In the genomic region with DNA sequence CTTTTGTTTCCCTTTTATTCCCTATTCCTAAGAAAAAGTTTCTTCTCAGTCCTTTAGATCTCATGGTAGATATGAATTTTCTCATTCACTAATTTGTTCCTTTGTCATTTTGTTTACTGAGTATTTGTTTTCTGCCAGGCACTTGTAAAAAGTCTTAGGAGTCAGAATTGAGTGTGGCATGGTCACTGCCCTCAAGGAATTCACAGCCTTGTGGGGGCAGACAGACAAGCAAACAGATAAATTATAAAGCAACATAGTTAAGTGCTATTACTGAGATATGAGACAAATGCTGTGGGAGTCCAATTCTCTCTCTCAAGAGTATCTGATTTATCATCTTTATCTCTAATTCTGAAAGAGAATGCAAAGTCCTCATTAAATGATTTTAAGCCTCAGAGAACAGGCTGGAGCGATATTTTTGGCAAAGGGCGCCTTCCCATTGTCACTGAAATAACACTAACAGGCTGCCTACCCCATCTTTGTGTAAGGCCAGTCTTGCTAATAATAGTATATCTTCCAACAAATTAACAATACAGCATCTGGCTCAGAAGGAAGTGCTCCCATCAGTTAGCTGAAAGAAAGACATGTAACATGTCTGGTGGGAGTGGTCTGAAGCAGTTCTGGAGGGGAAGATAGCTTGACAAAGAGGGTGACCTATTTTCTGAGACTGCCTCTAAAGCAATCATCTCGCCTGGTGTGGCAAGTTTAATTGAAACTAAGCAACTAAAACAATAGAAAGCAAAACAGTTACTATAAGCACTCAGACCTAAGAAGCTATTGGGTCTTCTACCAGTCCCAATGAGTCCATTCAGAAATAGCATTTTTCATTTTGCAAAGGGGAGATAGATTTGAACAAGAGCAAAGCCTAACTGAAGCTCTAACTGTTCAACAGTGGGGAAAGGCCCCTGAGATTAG, we compare ENCODE assay signal across 23 cellular contexts.
DNase-seq lines count a peak whose midpoint lies in the region; ATAC-seq, FAIRE-seq and TF ChIP-seq lines count a peak whose summit lies in the region.
"Had no signal": no experiment of that assay in that cellular context is flagged by ENCODE, and none has a peak within 500 bp of the region (broad histone marks: within the 10 kb centered on the region; RNA-seq: fewer than 3 reads in every experiment).

No MANE protein-coding gene starts in this region.

- POLR2A ChIA-PET in HepG2 (lab: Yijun Ruan, JAX) = no interaction called here

- H3K4me1 ChIP-seq in right cardiac atrium (ENCODE audit: control insufficient read depth, insufficient read depth, low read length) = no peaks in the 10 kb centered on the region
- no peaks in the 10 kb centered on the region for H3K4me1 ChIP-seq in mesodermal cell (ENCODE audit: control insufficient read depth, insufficient read depth, low read length, poor library complexity, severe bottlenecking)
- no peaks in the 10 kb centered on the region for H3K4me1 ChIP-seq in HepG2 (ENCODE audit: insufficient read depth, low read length)
- H3K4me1 ChIP-seq: Peyer's patch had no signal

- DNase-seq in right cardiac atrium (no peak), Right ventricle myocardium inferior (ENCODE audit: missing footprints) (no peak), NCI-H69 (lab: John Stamatoyannopoulos, UW) (peak; percentile 71), posterior vena cava (ENCODE audit: low spot score) (no peak), NCI-H446 (lab: John Stamatoyannopoulos, UW) (no peak), HepG2 (ENCODE audit: low spot score) (no peak)
- DNase-seq in activated T-helper 1 cell treated with anti-CD3 and anti-CD28 coated beads, Interleukin-12 subunit alpha, Interleukin-12 subunit beta, Interleukin-2, Interleukin-4 antibody, amounts not matched to agents 30 ng/mL and 10 ng/mL and 1 ng/mL, durations not matched to agents 14 hours and 24 hours and 36 hours (ENCODE audit: low spot score) = no peak
- DNase-seq: CD4-positive, alpha-beta memory T cell; DMS153; EL; H9; Kasumi-1; MM.1S; NCI-H1092; NCI-H1436 treated with DMSO at 0.1 percent for 48 hours; NCI-H2029; NCI-H2171 treated with DMSO at 0.1 percent for 48 hours; NCI-H446 treated with DMSO at 0.1 percent for 48 hours; Peyer's patch had no signal

- H3K27me3 Mint-ChIP-seq in activated T-helper 1 cell treated with anti-CD3 and anti-CD28 coated beads, Interleukin-12 subunit alpha, Interleukin-12 subunit beta, Interleukin-2, Interleukin-4 antibody, amounts not matched to agents 30 ng/mL and 10 ng/mL and 1 ng/mL, durations not matched to agents 14 hours and 24 hours and 36 hours (ENCODE audit: insufficient read depth) = no peaks in the 10 kb centered on the region
- H3K27me3 Mint-ChIP-seq: CD4-positive, alpha-beta memory T cell had no signal

- no peak overlapping the region for H3K27ac ChIP-seq in right cardiac atrium (ENCODE audit: low read length)
- peak overlapping the region; percentile 16 for H3K27ac ChIP-seq in mesodermal cell (ENCODE audit: low read depth, low read length, severe bottlenecking)
- H3K27ac ChIP-seq in HepG2 (ENCODE audit: extremely low read length, insufficient read depth, low read length) = no peak overlapping the region
- H3K27ac ChIP-seq: Peyer's patch had no signal

- no peak for FAIRE-seq in HepG2 (lab: Jason Lieb, UNC)
- FAIRE-seq: A204.1, GM12891, GM18507 had no signal

- WGBS in right cardiac atrium = 15% methylated on average over 3 of the region's 3 CpGs
- no CpG with 5 or more reads among the region's 3 CpGs for WGBS in mesodermal cell (ENCODE audit: insufficient coverage in 2 of 2), 2 experiments
- 0% methylated on average over 3 of the region's 3 CpGs for WGBS in HepG2 (ENCODE audit: low lambda C conversion rate)

- no peak for TF ChIP-seq EP300 in HepG2 (IDR thresholded peaks at IDR 0.05; ENCODE audit: low read depth in 2 of 2, low read length in 2 of 2)
- no peak for TF ChIP-seq EP300 in HepG2 (CRISPR knock-in tag; IDR thresholded peaks at IDR 0.05; ENCODE audit: borderline replicate concordance)

- no peak for TF ChIP-seq RAD21 in HepG2 (CRISPR knock-in tag; IDR thresholded peaks at IDR 0.05)

- no peaks in the 10 kb centered on the region for H3K36me3 ChIP-seq in mesodermal cell (ENCODE audit: control insufficient read depth, insufficient read depth, low read length)
- H3K36me3 ChIP-seq in HepG2 (replicated peaks in 1 of 2; ENCODE audit: control insufficient read depth in 1 of 2, insufficient read depth in 2 of 2, low read length in 2 of 2) = no peaks in the 10 kb centered on the region
- H3K36me3 ChIP-seq: Peyer's patch had no signal

- TF ChIP-seq POLR2A in HepG2 (IDR thresholded peaks at IDR 0.05; ENCODE audit: insufficient read depth in 1 of 2, low read depth in 2 of 2, low read length in 2 of 2) = no peak

- intact Hi-C loops in right cardiac atrium (cut with DNase I) (no loop called here), Right ventricle myocardium inferior (cut with DNase I) (no loop called here), posterior vena cava (cut with DNase I) (no loop called here), HepG2 (cut with micrococcal nuclease; ENCODE audit: unreplicated experiment) (no loop called here)
- intact Hi-C loops in activated T-helper 1 cell treated with anti-CD3 and anti-CD28 coated beads, Interleukin-12 subunit alpha, Interleukin-12 subunit beta, Interleukin-2, Interleukin-4 antibody, amounts not matched to agents 30 ng/mL and 10 ng/mL and 1 ng/mL, durations not matched to agents 14 hours and 24 hours and 36 hours (cut with micrococcal nuclease) = no loop called here

- H3K36me3 Mint-ChIP-seq in activated T-helper 1 cell treated with anti-CD3 and anti-CD28 coated beads, Interleukin-12 subunit alpha, Interleukin-12 subunit beta, Interleukin-2, Interleukin-4 antibody, amounts not matched to agents 30 ng/mL and 10 ng/mL and 1 ng/mL, durations not matched to agents 14 hours and 24 hours and 36 hours (ENCODE audit: low read depth) = no peaks in the 10 kb centered on the region
- H3K36me3 Mint-ChIP-seq: CD4-positive, alpha-beta memory T cell had no signal

- no peak overlapping the region for H3K9ac ChIP-seq in HepG2 (ENCODE audit: insufficient read depth, low read depth, low read length)

- no peak overlapping the region for H3K27ac Mint-ChIP-seq in activated T-helper 1 cell treated with anti-CD3 and anti-CD28 coated beads, Interleukin-12 subunit alpha, Interleukin-12 subunit beta, Interleukin-2, Interleukin-4 antibody, amounts not matched to agents 30 ng/mL and 10 ng/mL and 1 ng/mL, durations not matched to agents 14 hours and 24 hours and 36 hours
- H3K27ac Mint-ChIP-seq: CD4-positive, alpha-beta memory T cell; H9 had no signal

- no peak overlapping the region for H3K4me3 Mint-ChIP-seq in activated T-helper 1 cell treated with anti-CD3 and anti-CD28 coated beads, Interleukin-12 subunit alpha, Interleukin-12 subunit beta, Interleukin-2, Interleukin-4 antibody, amounts not matched to agents 30 ng/mL and 10 ng/mL and 1 ng/mL, durations not matched to agents 14 hours and 24 hours and 36 hours
- H3K4me3 Mint-ChIP-seq: CD4-positive, alpha-beta memory T cell; H9 had no signal

- H3K9me3 ChIP-seq in right cardiac atrium (ENCODE audit: control insufficient read depth, low read length) (no peaks in the 10 kb centered on the region), mesodermal cell (ENCODE audit: control insufficient read depth, low read length) (no peaks in the 10 kb centered on the region), HepG2 (ENCODE audit: low read length) (no peaks in the 10 kb centered on the region)
- H3K9me3 ChIP-seq: Peyer's patch had no signal

- no peak for TF ChIP-seq CTCF in HepG2 (CRISPR knock-in tag; IDR thresholded peaks at IDR 0.05)

- no peaks in the 10 kb centered on the region for H3K79me2 ChIP-seq in HepG2 (ENCODE audit: insufficient read depth, low read length)

- H3K4me1 Mint-ChIP-seq in activated T-helper 1 cell treated with anti-CD3 and anti-CD28 coated beads, Interleukin-12 subunit alpha, Interleukin-12 subunit beta, Interleukin-2, Interleukin-4 antibody, amounts not matched to agents 30 ng/mL and 10 ng/mL and 1 ng/mL, durations not matched to agents 14 hours and 24 hours and 36 hours (ENCODE audit: low read depth) = no peaks in the 10 kb centered on the region
- H3K4me1 Mint-ChIP-seq: CD4-positive, alpha-beta memory T cell; H9 had no signal

- CTCF ChIA-PET in HepG2 (lab: Yijun Ruan, JAX; ENCODE audit: low intra/inter-chr PET ratio, low total read pairs) = no interaction called here

- ATAC-seq in right cardiac atrium = peak; percentile 33 to 71
- ATAC-seq in Right ventricle myocardium inferior = no peak
- no peak for ATAC-seq in HepG2

- H3K4me2 ChIP-seq in HepG2 (ENCODE audit: low read depth, low read length) = no peak overlapping the region

- in situ Hi-C loops in HepG2 (cut with HindIII; ENCODE audit: extremely low pct_ligation_motif_present, low pct_unique_long_range_greater_than_20kb) = no loop called here

- no peak overlapping the region for H3K4me3 ChIP-seq in right cardiac atrium (ENCODE audit: low read length)
- H3K4me3 ChIP-seq in mesodermal cell (ENCODE audit: extremely low read depth, insufficient read depth, low read length, poor library complexity, severe bottlenecking) = no peak overlapping the region
- H3K4me3 ChIP-seq in HepG2 (replicated peaks in 1 of 3; ENCODE audit: insufficient read depth in 1 of 3, low read depth in 2 of 3, low read length in 3 of 3) = no peak overlapping the region
- H3K4me3 ChIP-seq: Peyer's patch had no signal

- H3K9me3 Mint-ChIP-seq in activated T-helper 1 cell treated with anti-CD3 and anti-CD28 coated beads, Interleukin-12 subunit alpha, Interleukin-12 subunit beta, Interleukin-2, Interleukin-4 antibody, amounts not matched to agents 30 ng/mL and 10 ng/mL and 1 ng/mL, durations not matched to agents 14 hours and 24 hours and 36 hours = no peaks in the 10 kb centered on the region
- H3K9me3 Mint-ChIP-seq: H9 had no signal

- H3K27me3 ChIP-seq in right cardiac atrium (ENCODE audit: control insufficient read depth, insufficient read depth) (no peaks in the 10 kb centered on the region), HepG2 (ENCODE audit: control insufficient read depth in 1 of 2, insufficient read depth in 2 of 2, low read length in 2 of 2) (no peaks in the 10 kb centered on the region)
- H3K27me3 ChIP-seq: Peyer's patch had no signal

- H4K20me1 ChIP-seq in HepG2 (ENCODE audit: insufficient read depth, low read length) = no peaks in the 10 kb centered on the region

- no TSS peak for BruUV-seq in HepG2 (replicated peaks; lab: Mats Ljungman, UMichigan)

- H2AFZ ChIP-seq in HepG2 (ENCODE audit: low read length) = no peak overlapping the region

TF ChIP-seq in HepG2, 621 proteins besides CTCF, POLR2A, EP300 and RAD21 (continues in another document):
- no peak for TF ChIP-seq ZNF367 (CRISPR knock-in tag; IDR thresholded peaks at IDR 0.05; ENCODE audit: borderline replicate concordance)
- TF ChIP-seq, protein P1, sequence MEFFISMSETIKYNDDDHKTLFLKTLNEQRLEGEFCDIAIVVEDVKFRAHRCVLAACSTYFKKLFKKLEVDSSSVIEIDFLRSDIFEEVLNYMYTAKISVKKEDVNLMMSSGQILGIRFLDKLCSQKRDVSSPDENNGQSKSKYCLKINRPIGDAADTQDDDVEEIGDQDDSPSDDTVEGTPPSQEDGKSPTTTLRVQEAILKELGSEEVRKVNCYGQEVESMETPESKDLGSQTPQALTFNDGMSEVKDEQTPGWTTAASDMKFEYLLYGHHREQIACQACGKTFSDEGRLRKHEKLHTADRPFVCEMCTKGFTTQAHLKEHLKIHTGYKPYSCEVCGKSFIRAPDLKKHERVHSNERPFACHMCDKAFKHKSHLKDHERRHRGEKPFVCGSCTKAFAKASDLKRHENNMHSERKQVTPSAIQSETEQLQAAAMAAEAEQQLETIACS (CRISPR knock-in tag; IDR thresholded peaks at IDR 0.05) = no peak

Comparison
In these comparisons a context has a peak if more than half of its experiments do, and no peak if none do; other contexts are left out.
1. ATAC-seq: peak in right cardiac atrium (2 of 2); none in Right ventricle myocardium inferior (single experiment) and HepG2 (single experiment).